In the genomic region with DNA sequence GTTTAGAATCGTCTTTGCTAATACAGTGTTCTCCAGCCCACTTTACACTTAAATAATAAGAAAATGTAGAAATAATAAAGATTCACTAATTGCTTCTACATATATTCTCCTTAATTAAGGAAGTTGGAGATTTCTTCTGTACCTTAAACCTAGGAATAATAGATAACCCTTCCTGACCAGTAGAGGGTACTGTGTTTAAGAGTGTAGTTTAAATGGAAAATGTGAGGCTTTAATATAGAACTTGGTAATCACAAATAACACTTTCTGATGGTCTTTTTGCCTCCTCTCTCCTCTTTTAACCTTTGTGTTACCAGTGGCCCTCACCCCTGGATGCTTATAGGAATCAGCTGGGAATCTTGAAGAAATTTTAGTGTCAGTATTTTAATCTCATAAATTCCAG, we compare ENCODE assay signal across 8 cellular contexts. TPM values are rescaled to one million over a fixed set of nuclear protein-coding genes. Genes with fewer than 3 reads are reported as not detected.
DNase-seq lines count a peak whose midpoint lies in the region; ATAC-seq and TF ChIP-seq lines count a peak whose summit lies in the region.

No MANE protein-coding gene starts in this region.

- intact Hi-C loops in left ventricle myocardium superior (cut with micrococcal nuclease) (no loop called here), Right ventricle myocardium superior (cut with DNase I) (loop anchor here (10.0 kb wide), 1 partner anchor 115 kb away; no protein-coding TSS in a partner anchor)

- DNase-seq in left ventricle myocardium superior (no peak), Right ventricle myocardium superior (no peak), RPMI7951 (ENCODE audit: low read depth) (peak; percentile 18), fibroblast of villous mesenchyme (ENCODE audit: low read depth) (peak; percentile 48), OCI-M2 (lab: John Stamatoyannopoulos, UW; ENCODE audit: unreplicated experiment) (no peak)
- no peak for DNase-seq in stimulated activated naive CD8-positive, alpha-beta T cell treated with anti-CD3 and anti-CD28 coated beads, Interleukin-15, Interleukin-2, amounts not matched to agents 100 U/mL and 50 U/mL, for 24 hours

- peak; percentile 43 for TF ChIP-seq CTCF in fibroblast of villous mesenchyme (IDR thresholded peaks at IDR 0.05; ENCODE audit: insufficient read depth, low read depth, low read length)

- ATAC-seq in left ventricle myocardium superior (peak; percentile 31), Right ventricle myocardium superior (ENCODE audit: poor library complexity) (no peak), HG02840 (IDR thresholded peaks at IDR 0.05; ENCODE audit: low FRiP score, unreplicated experiment) (no peak), HG02981 (IDR thresholded peaks at IDR 0.05; ENCODE audit: unreplicated experiment) (no peak)
- no peak for ATAC-seq in stimulated activated naive CD8-positive, alpha-beta T cell treated with anti-CD3 and anti-CD28 coated beads, Interleukin-15, Interleukin-2, amounts not matched to agents 100 U/mL and 50 U/mL, for 24 hours

- no peak overlapping the region for H3K4me3 ChIP-seq in fibroblast of villous mesenchyme (ENCODE audit: low read depth, low read length)

RNA-seq across cellular contexts. Expression of gene POMP, which starts 20.7 kb away (rescaled TPM):
- total RNA-seq in left ventricle myocardium superior, result 113 TPM
- total RNA-seq in Right ventricle myocardium superior, result 112 TPM
- 162 and 172 TPM in 2 replicates for total RNA-seq in RPMI7951 (2014; rRNA removed; shearing (Covaris generic))
- total RNA-seq in fibroblast of villous mesenchyme, result 107 and 108 TPM in 2 replicates

RNA-seq across cellular contexts. Expression of gene SLC46A3, which starts 39.1 kb away (rescaled TPM):
- 18.1 TPM for total RNA-seq in left ventricle myocardium superior
- total RNA-seq in Right ventricle myocardium superior, result 16.2 TPM
- 7.6 and 8.4 TPM in 2 replicates for total RNA-seq in RPMI7951 (2014; rRNA removed; shearing (Covaris generic))
- 2.9 and 4.7 TPM in 2 replicates for total RNA-seq in fibroblast of villous mesenchyme

Comparison
In these comparisons a context has a peak if more than half of its experiments do, and no peak if none do; other contexts are left out.
1. DNase-seq: peak in RPMI7951 (single experiment) and fibroblast of villous mesenchyme (single experiment); none in left ventricle myocardium superior (single experiment), Right ventricle myocardium superior (single experiment), OCI-M2 (single experiment) and stimulated activated naive CD8-positive, alpha-beta T cell treated with anti-CD3 and anti-CD28 coated beads, Interleukin-15, Interleukin-2, amounts not matched to agents 100 U/mL and 50 U/mL, for 24 hours (single experiment).